ENCODE assay signal across 8 cellular contexts in the genomic region with DNA sequence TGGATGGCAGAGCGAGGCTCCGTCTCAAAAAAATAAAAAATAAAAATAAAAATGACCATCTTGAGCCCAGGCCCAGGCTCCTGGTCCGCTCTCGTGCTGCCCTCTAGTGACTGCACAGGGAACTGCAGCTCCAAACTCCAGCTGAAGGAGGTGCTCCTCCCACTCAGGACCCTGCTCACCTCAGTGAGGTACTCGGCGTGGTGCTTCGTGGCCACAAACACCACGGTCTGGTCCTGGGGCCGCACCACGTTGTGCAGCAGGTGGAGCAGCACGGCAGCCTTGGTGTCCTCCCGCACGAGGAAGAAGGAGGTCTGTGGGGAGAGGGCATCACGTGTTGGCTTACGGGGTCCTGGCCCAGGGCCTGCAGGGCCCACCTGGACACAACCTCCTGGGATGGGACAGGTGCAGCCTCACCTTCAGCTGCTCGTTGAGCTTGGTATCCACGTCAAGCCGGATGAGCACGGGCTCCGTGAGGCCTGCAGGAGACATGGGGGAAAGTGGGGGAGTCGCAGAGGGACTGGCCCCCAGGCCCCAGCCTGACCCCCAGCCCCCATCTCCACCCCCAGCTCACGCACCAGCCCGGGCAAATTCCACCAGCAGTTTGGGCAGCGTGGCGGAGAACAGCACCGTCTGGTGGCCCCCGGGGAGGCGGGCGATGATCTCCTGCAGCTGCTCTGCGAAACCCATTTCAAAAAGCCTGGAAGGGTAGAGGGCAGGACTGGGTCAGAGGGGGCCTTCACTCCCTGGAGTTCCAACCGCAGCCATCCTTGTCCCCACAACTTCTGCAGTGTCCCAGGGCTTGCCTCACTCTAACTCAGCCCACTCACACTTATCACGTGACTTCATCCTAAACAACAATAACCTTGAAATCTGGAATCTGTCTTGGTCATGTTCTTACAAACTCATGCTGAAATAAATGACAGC. TPM values are rescaled to one million over a fixed set of nuclear protein-coding genes. Genes with fewer than 3 reads are reported as not detected.
DNase-seq lines count a peak whose midpoint lies in the region; TF ChIP-seq lines count a peak whose summit lies in the region.

No MANE protein-coding gene starts in this region.

- H3K27ac Mint-ChIP-seq in T-helper 2 cell treated with Interferon-gamma antibody and Interleukin-4, amounts not matched to agents 5 μg/mL and 100 μg/mL, for 36 hours: no peak overlapping the region

- no peak overlapping the region for H3K4me3 Mint-ChIP-seq in T-helper 2 cell treated with Interferon-gamma antibody and Interleukin-4, amounts not matched to agents 5 μg/mL and 100 μg/mL, for 36 hours

- intact Hi-C loops in ascending aorta (cut with DNase I): loop anchor here (1.0 kb wide), 1 partner anchor 126 kb away; no protein-coding TSS in a partner anchor

- H3K4me1 Mint-ChIP-seq in T-helper 2 cell treated with Interferon-gamma antibody and Interleukin-4, amounts not matched to agents 5 μg/mL and 100 μg/mL, for 36 hours (ENCODE audit: low read depth): no peaks in the 10 kb centered on the region

- H3K36me3 ChIP-seq in ascending aorta: peaks cover 93 to 100% of the 10 kb centered on the region in 2 donors

- no peaks in the 10 kb centered on the region for H3K27me3 ChIP-seq in ascending aorta

- peaks cover 79% of the 10 kb centered on the region for H3K36me3 Mint-ChIP-seq in T-helper 2 cell treated with Interferon-gamma antibody and Interleukin-4, amounts not matched to agents 5 μg/mL and 100 μg/mL, for 36 hours (ENCODE audit: low read depth)

- H3K9me3 ChIP-seq in ascending aorta: no peaks in the 10 kb centered on the region

- no peaks in the 10 kb centered on the region for H3K4me1 ChIP-seq in ascending aorta

- TF ChIP-seq CTCF in ascending aorta (IDR thresholded peaks at IDR 0.05): peak; percentile 79 to 99 (median 98)

- H3K27me3 Mint-ChIP-seq in T-helper 2 cell treated with Interferon-gamma antibody and Interleukin-4, amounts not matched to agents 5 μg/mL and 100 μg/mL, for 36 hours (ENCODE audit: low read depth): no peaks in the 10 kb centered on the region

- H3K4me3 ChIP-seq in ascending aorta: no peak overlapping the region

- peak; percentile 46 to 66 (median 59) for DNase-seq in NCI-H1417 (lab: John Stamatoyannopoulos, UW)
- no peak for DNase-seq in NCI-H1417 treated with DMSO at 0.1 percent for 48 hours (lab: John Stamatoyannopoulos, UW)
- DNase-seq in HT1080 (ENCODE audit: low read depth): peak; percentile 52
- peak; percentile 68 for DNase-seq in T-helper 2 cell treated with Interferon-gamma antibody and Interleukin-4, amounts not matched to agents 5 μg/mL and 100 μg/mL, for 36 hours (ENCODE audit: low spot score)
- peak in 1 of 2 donors; percentile 77 for DNase-seq in ascending aorta (ENCODE audit: low spot score in 2 of 2)
- DNase-seq in hypothalamus (lab: John Stamatoyannopoulos, UW): peak in 47 of 51 donors; percentile 6 to 85 (median 53)
- DNase-seq in stimulated activated CD4-positive, alpha-beta T cell treated with anti-CD3 and anti-CD28 coated beads, Interleukin-12 subunit alpha, Interleukin-12 subunit beta, amount 100 ng/mL, for 4 hours: peak; percentile 79
- DNase-seq in OCI-M2 (lab: John Stamatoyannopoulos, UW; ENCODE audit: unreplicated experiment): no peak

- H3K9me3 Mint-ChIP-seq in T-helper 2 cell treated with Interferon-gamma antibody and Interleukin-4, amounts not matched to agents 5 μg/mL and 100 μg/mL, for 36 hours: peaks cover 5% of the 10 kb centered on the region

- no peak overlapping the region for H3K27ac ChIP-seq in ascending aorta

RNA-seq across cellular contexts. Expression of a gene that starts 10.6 kb away (rescaled TPM):
- 85.1 and 86.1 TPM in 2 replicates for total RNA-seq in HT1080 (2014; rRNA removed; shearing (Covaris generic))
- polyA plus RNA-seq in HT1080 (2015; cell fraction: cytosol; rRNA removed): 56.7 and 62.2 TPM in 2 replicates
- polyA plus RNA-seq in HT1080 (2015; cell fraction: nucleus; rRNA removed): 91.0 and 105 TPM in 2 replicates
- 97.0 TPM for total RNA-seq in ascending aorta

RNA-seq across cellular contexts. Expression of a gene that starts 10.8 kb away (rescaled TPM):
- total RNA-seq in HT1080 (2014; rRNA removed; shearing (Covaris generic)): 50.0 and 58.8 TPM in 2 replicates
- polyA plus RNA-seq in HT1080 (2015; cell fraction: cytosol; rRNA removed): 37.7 and 41.2 TPM in 2 replicates
- polyA plus RNA-seq in HT1080 (2015; cell fraction: nucleus; rRNA removed): 15.7 and 19.1 TPM in 2 replicates
- total RNA-seq in ascending aorta: 48.4 TPM

RNA-seq across cellular contexts. Expression of a gene that starts 25.2 kb away (rescaled TPM):
- not detected in 2 replicates for total RNA-seq in HT1080 (2014; rRNA removed; shearing (Covaris generic))
- polyA plus RNA-seq in HT1080 (2015; cell fraction: cytosol; rRNA removed): not detected in 2 replicates
- not detected in 2 replicates for polyA plus RNA-seq in HT1080 (2015; cell fraction: nucleus; rRNA removed)
- total RNA-seq in ascending aorta: not detected

RNA-seq across cellular contexts. Expression of a gene that starts 39.2 kb away (rescaled TPM):
- not detected in 2 replicates for total RNA-seq in HT1080 (2014; rRNA removed; shearing (Covaris generic))
- not detected in 2 replicates for polyA plus RNA-seq in HT1080 (2015; cell fraction: cytosol; rRNA removed)
- polyA plus RNA-seq in HT1080 (2015; cell fraction: nucleus; rRNA removed): 0.30 TPM in 1 of 2 replicates, not detected in the other
- total RNA-seq in ascending aorta: 0.64 TPM

RNA-seq across cellular contexts. Expression of a gene that starts 46.5 kb away (rescaled TPM):
- total RNA-seq in HT1080 (2014; rRNA removed; shearing (Covaris generic)): 10.2 and 12.1 TPM in 2 replicates
- 16.6 and 17.0 TPM in 2 replicates for polyA plus RNA-seq in HT1080 (2015; cell fraction: cytosol; rRNA removed)
- 54.1 and 64.8 TPM in 2 replicates for polyA plus RNA-seq in HT1080 (2015; cell fraction: nucleus; rRNA removed)
- 56.3 TPM for total RNA-seq in ascending aorta

Comparison
In these comparisons a context has a peak if more than half of its experiments do, and no peak if none do; other contexts are left out.
1. DNase-seq: peak in NCI-H1417 (3 of 3), HT1080 (single experiment), T-helper 2 cell treated with Interferon-gamma antibody and Interleukin-4, amounts not matched to agents 5 μg/mL and 100 μg/mL, for 36 hours (single experiment), hypothalamus (47 of 51) and stimulated activated CD4-positive, alpha-beta T cell treated with anti-CD3 and anti-CD28 coated beads, Interleukin-12 subunit alpha, Interleukin-12 subunit beta, amount 100 ng/mL, for 4 hours (single experiment); none in NCI-H1417 treated with DMSO at 0.1 percent for 48 hours (single experiment) and OCI-M2 (single experiment).